15 cellular contexts compared by ENCODE assay signal in genomic region chr17:12296120-12296727, GRCh38.
A peak's percentile ranks its signal among the peaks of the same experiment; 100 is the strongest.
DNase-seq lines count a peak whose midpoint lies in the region; ATAC-seq, FAIRE-seq and TF ChIP-seq lines count a peak whose summit lies in the region.
"Had no signal": no experiment of that assay in that cellular context is flagged by ENCODE, and none has a peak within 500 bp of the region (broad histone marks: within the 10 kb centered on the region; RNA-seq: fewer than 3 reads in every experiment).

No MANE protein-coding gene starts in this region.

- no peak for FAIRE-seq in astrocyte (lab: Jason Lieb, UNC)

- peak overlapping the region; percentile 47 for H2AFZ ChIP-seq in astrocyte (ENCODE audit: low read depth, low read length)
- H2AFZ ChIP-seq in PC-3 (ENCODE audit: low read length), result no peak overlapping the region

- H4K20me1 ChIP-seq in astrocyte (ENCODE audit: insufficient read depth, low read length) (no peaks in the 10 kb centered on the region), PC-3 (ENCODE audit: low read length) (no peaks in the 10 kb centered on the region)

- no peaks in the 10 kb centered on the region for H3K27me3 ChIP-seq in astrocyte (ENCODE audit: insufficient read depth, low read length)
- H3K27me3 ChIP-seq in colonic mucosa, result no peaks in the 10 kb centered on the region
- H3K27me3 ChIP-seq in PC-3 (ENCODE audit: low read length), result no peaks in the 10 kb centered on the region

- DNase-seq in GM12864 (ENCODE audit: low read depth) (peak; percentile 5), astrocyte (ENCODE audit: low read depth) (no peak), glutamatergic neuron (peak; percentile 66), osteocyte (ENCODE audit: extremely low spot score, unreplicated experiment) (no peak), colonic mucosa (no peak), HT-29 (ENCODE audit: low spot score) (no peak), PC-3 (no peak)
- DNase-seq: activated CD4-positive, alpha-beta T cell treated with anti-CD3 and anti-CD28 coated beads, Interleukin-2, amount 50 U/mL, for 1 hour; aorta; erythroblast; HCEC 1CT; NCI-H1092 treated with DMSO at 0.1 percent for 48 hours; NCI-H510A treated with DMSO at 0.1 percent for 48 hours had no signal

- H3K9me2 ChIP-seq in PC-3 (replicated peaks; ENCODE audit: low read length), result no peaks in the 10 kb centered on the region

- no peak overlapping the region for H3K9ac ChIP-seq in astrocyte (ENCODE audit: low read length)
- H3K9ac ChIP-seq in colonic mucosa (ENCODE audit: low read depth in 2 of 2, low read length in 2 of 2), result no peak overlapping the region
- no peak overlapping the region for H3K9ac ChIP-seq in PC-3 (ENCODE audit: low read length)

- no peak for ATAC-seq in HG02970 (IDR thresholded peaks at IDR 0.05; ENCODE audit: low FRiP score, unreplicated experiment)
- no peak for ATAC-seq in PC-3

- BruUV-seq in PC-3 (replicated peaks; lab: Mats Ljungman, UMichigan), result no TSS peak

- H3K36me3 ChIP-seq in astrocyte (ENCODE audit: insufficient read depth, low read length) (no peaks in the 10 kb centered on the region), colonic mucosa (no peaks in the 10 kb centered on the region), PC-3 (ENCODE audit: low read depth, low read length) (no peaks in the 10 kb centered on the region)

- TF ChIP-seq CTCF in GM12864 (IDR thresholded peaks at IDR 0.05; ENCODE audit: low read depth, low read length, missing control alignments) (no peak), astrocyte (IDR thresholded peaks at IDR 0.05; ENCODE audit: insufficient read depth, low read depth, low read length) (no peak), glutamatergic neuron (IDR thresholded peaks at IDR 0.05; ENCODE audit: partially characterized antibody, unreplicated experiment) (no peak), osteocyte (IDR thresholded peaks at IDR 0.05) (no peak), colonic mucosa (IDR thresholded peaks at IDR 0.05) (no peak), PC-3 (conservative IDR thresholded peaks at IDR 0.05; ENCODE audit: low read depth, low read length) (no peak)

- H3K4me3 Mint-ChIP-seq in astrocyte (ENCODE audit: unreplicated experiment) (no peak overlapping the region), glutamatergic neuron (ENCODE audit: unreplicated experiment) (peak overlapping the region; percentile 9), osteocyte (ENCODE audit: unreplicated experiment) (peak overlapping the region; percentile 39)
- H3K4me3 Mint-ChIP-seq: T-helper 2 cell treated with Interferon-gamma antibody and Interleukin-4, amounts not matched to agents 5 μg/mL and 100 μg/mL, for 36 hours had no signal

- POLR2A ChIA-PET in PC-3 (lab: Charles Lee; ENCODE audit: unreplicated experiment), result no interaction called here

- H3K9me3 Mint-ChIP-seq in astrocyte (ENCODE audit: unreplicated experiment) (peaks cover 1% of the 10 kb centered on the region), glutamatergic neuron (ENCODE audit: unreplicated experiment) (no peaks in the 10 kb centered on the region), osteocyte (ENCODE audit: unreplicated experiment) (no peaks in the 10 kb centered on the region)

- CTCF ChIA-PET in PC-3 (lab: Charles Lee), result no interaction called here

- H3K4me3 ChIP-seq in GM12864 (ENCODE audit: low read depth, low read length) (no peak overlapping the region), astrocyte (ENCODE audit: insufficient read depth, low read depth, low read length) (no peak overlapping the region), colonic mucosa (no peak overlapping the region), PC-3 (ENCODE audit: low read length) (no peak overlapping the region)

- H3K4me1 ChIP-seq in astrocyte (ENCODE audit: insufficient read depth, low read length), result no peaks in the 10 kb centered on the region
- no peaks in the 10 kb centered on the region for H3K4me1 ChIP-seq in colonic mucosa
- no peaks in the 10 kb centered on the region for H3K4me1 ChIP-seq in PC-3 (ENCODE audit: insufficient read depth, low read length)

- H3K4me1 Mint-ChIP-seq in astrocyte (ENCODE audit: low read depth, unreplicated experiment) (peaks cover 9% of the 10 kb centered on the region), glutamatergic neuron (ENCODE audit: low read depth, unreplicated experiment) (peaks cover 14% of the 10 kb centered on the region), osteocyte (ENCODE audit: unreplicated experiment) (peaks cover 25% of the 10 kb centered on the region)

- intact Hi-C loops in colonic mucosa (cut with DNase I), result no loop called here
- intact Hi-C loops in PC-3 (cut with micrococcal nuclease), result no loop called here

- H3K4me2 ChIP-seq in astrocyte (ENCODE audit: low read length), result peak overlapping the region; percentile 58
- H3K4me2 ChIP-seq in PC-3 (ENCODE audit: low read length), result no peak overlapping the region

- H3K27ac Mint-ChIP-seq in astrocyte (ENCODE audit: unreplicated experiment) (no peak overlapping the region), glutamatergic neuron (ENCODE audit: unreplicated experiment) (peak overlapping the region; percentile 85), osteocyte (ENCODE audit: unreplicated experiment) (peak overlapping the region; percentile 16)
- H3K27ac Mint-ChIP-seq: T-helper 2 cell treated with Interferon-gamma antibody and Interleukin-4, amounts not matched to agents 5 μg/mL and 100 μg/mL, for 36 hours had no signal

- H3K36me3 Mint-ChIP-seq in astrocyte (ENCODE audit: low read depth, unreplicated experiment), result no peaks in the 10 kb centered on the region
- H3K36me3 Mint-ChIP-seq in glutamatergic neuron (ENCODE audit: unreplicated experiment), result no peaks in the 10 kb centered on the region
- H3K36me3 Mint-ChIP-seq in osteocyte (ENCODE audit: unreplicated experiment), result no peaks in the 10 kb centered on the region

- H3K27me3 Mint-ChIP-seq in astrocyte (ENCODE audit: low read depth, unreplicated experiment) (no peaks in the 10 kb centered on the region), glutamatergic neuron (ENCODE audit: unreplicated experiment) (peaks cover 2% of the 10 kb centered on the region), osteocyte (ENCODE audit: unreplicated experiment) (no peaks in the 10 kb centered on the region)

- H3K79me2 ChIP-seq in astrocyte (ENCODE audit: insufficient read depth, low read length) (no peaks in the 10 kb centered on the region), PC-3 (ENCODE audit: low read length) (no peaks in the 10 kb centered on the region)

- no peaks in the 10 kb centered on the region for H3F3A ChIP-seq in PC-3 (ENCODE audit: low read length, unreplicated experiment)

- no peaks in the 10 kb centered on the region for H3K9me3 ChIP-seq in astrocyte (ENCODE audit: insufficient read depth, low read depth, low read length)
- no peaks in the 10 kb centered on the region for H3K9me3 ChIP-seq in colonic mucosa
- H3K9me3 ChIP-seq in PC-3 (ENCODE audit: low read length), result peaks cover 4% of the 10 kb centered on the region; the same call in 1 of the 2 replicates

- H3K27ac ChIP-seq in astrocyte (ENCODE audit: low read depth, low read length) (no peak overlapping the region), colonic mucosa (no peak overlapping the region), PC-3 (ENCODE audit: low read length) (no peak overlapping the region)

Comparison
In these comparisons a context has a peak if more than half of its experiments do, and no peak if none do; other contexts are left out.
1. DNase-seq: peak in GM12864 (single experiment) and glutamatergic neuron (single experiment); none in astrocyte (single experiment), osteocyte (single experiment), colonic mucosa (single experiment), HT-29 (single experiment) and PC-3 (single experiment).